30 cellular contexts compared by ENCODE assay signal in the genomic region with DNA sequence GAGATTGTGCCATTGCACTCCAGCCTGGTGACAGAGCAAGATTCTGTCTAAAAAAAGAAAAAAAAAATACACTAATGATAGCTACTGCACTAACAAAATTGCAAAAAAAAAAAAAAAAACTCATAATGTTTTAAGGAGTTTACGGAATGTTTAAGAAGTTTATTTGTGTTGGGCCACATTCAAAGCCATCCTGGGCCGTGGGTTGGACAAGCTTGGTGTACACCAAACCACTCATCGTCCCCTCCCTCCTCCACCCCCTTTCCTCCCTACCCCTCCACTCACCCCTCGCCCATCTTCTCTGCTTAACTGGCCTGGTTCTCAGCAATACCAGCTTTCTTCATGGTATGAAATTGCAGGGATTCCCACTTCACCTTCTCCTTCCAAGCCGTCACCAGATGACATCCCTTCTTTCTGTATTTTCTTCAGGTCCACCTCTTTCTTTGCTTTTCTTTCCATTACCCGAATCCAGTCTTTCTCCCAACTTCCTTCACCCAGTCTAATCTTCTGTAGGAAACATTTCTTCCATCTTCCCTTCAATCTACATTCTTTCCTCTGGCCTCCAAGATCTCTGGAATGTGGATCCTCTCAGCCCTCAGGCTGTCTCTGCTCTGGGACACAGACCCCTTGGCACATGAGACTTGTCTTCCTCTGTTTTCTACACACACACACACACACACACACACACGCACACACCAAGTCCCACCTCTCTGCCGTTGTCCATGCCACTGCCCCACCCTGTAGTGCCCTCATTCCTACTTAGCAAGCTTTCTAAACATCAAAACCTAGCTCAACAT. TPM values are rescaled to one million over a fixed set of nuclear protein-coding genes. Genes with fewer than 3 reads are reported as not detected.
A peak's percentile ranks its signal among the peaks of the same experiment; 100 is the strongest.
DNase-seq lines count a peak whose midpoint lies in the region; ATAC-seq and TF ChIP-seq lines count a peak whose summit lies in the region.
"Had no signal": no experiment of that assay in that cellular context is flagged by ENCODE, and none has a peak within 500 bp of the region (broad histone marks: within the 10 kb centered on the region; RNA-seq: fewer than 3 reads in every experiment).

No MANE protein-coding gene starts in this region.

- no peak overlapping the region for H3K9ac ChIP-seq in IMR-90 (ENCODE audit: low read depth, low read length)
- H3K9ac ChIP-seq: KMS-11, SK-N-SH had no signal

- intact Hi-C loops in IMR-90 (cut with micrococcal nuclease), result no loop called here

- H2BK120ac ChIP-seq in IMR-90 (ENCODE audit: low read depth, low read length), result no peak overlapping the region

- 77% methylated on average over 3 of the region's 8 CpGs; no CpG with 5 or more reads in 1 of the 2 experiments for whole genome bisulfite sequencing in IMR-90 (ENCODE audit: extremely low coverage in 2 of 2, insufficient read length in 1 of 2), 2 experiments

- H3K4me3 ChIP-seq in AG10803 (ENCODE audit: low read length), result no peak overlapping the region
- no peak overlapping the region for H3K4me3 ChIP-seq in IMR-90 (ENCODE audit: insufficient read depth, low read depth, low read length)
- H3K4me3 ChIP-seq: dorsolateral prefrontal cortex, left ventricle myocardium inferior, skin epidermis, thoracic aorta had no signal

- no peak overlapping the region for H3K18ac ChIP-seq in IMR-90 (ENCODE audit: low read depth, low read length)

- H2BK20ac ChIP-seq in IMR-90 (ENCODE audit: low read depth, low read length), result no peak overlapping the region

- H3K4me1 Mint-ChIP-seq in osteocyte (ENCODE audit: unreplicated experiment), result peaks cover 10% of the 10 kb centered on the region

- H3K56ac ChIP-seq in IMR-90 (ENCODE audit: extremely low read depth, insufficient read depth, low read length), result no peak overlapping the region

- no peak overlapping the region for H2BK15ac ChIP-seq in IMR-90 (ENCODE audit: low read depth, low read length)

- no peaks in the 10 kb centered on the region for H3K9me3 ChIP-seq in IMR-90 (ENCODE audit: control insufficient read depth, insufficient read depth, low read length)
- H3K9me3 ChIP-seq: left ventricle myocardium inferior, SK-N-SH, thoracic aorta had no signal

- H2AFZ ChIP-seq in IMR-90 (replicated peaks; ENCODE audit: low read length, poor library complexity), result peak overlapping the region; percentile 48

- no peak overlapping the region for H3K23ac ChIP-seq in IMR-90 (ENCODE audit: low read depth, low read length)

- H3K9me3 Mint-ChIP-seq in osteocyte (ENCODE audit: unreplicated experiment), result no peaks in the 10 kb centered on the region
- H3K9me3 Mint-ChIP-seq: activated T-cell treated with anti-CD3 and anti-CD28 coated beads, Interleukin-2, amount 50 U/mL, for 24 hours; brain; H9; mesothelial cell of epicardium; naive B cell had no signal

- no peaks in the 10 kb centered on the region for H3K36me3 Mint-ChIP-seq in osteocyte (ENCODE audit: unreplicated experiment)
- H3K36me3 Mint-ChIP-seq: brain, mesothelial cell of epicardium, naive B cell had no signal

- no peak overlapping the region for H3K27ac ChIP-seq in IMR-90 (ENCODE audit: insufficient read depth, low read length)
- H3K27ac ChIP-seq: dorsolateral prefrontal cortex, KMS-11, left ventricle myocardium inferior, skin epidermis, thoracic aorta had no signal

- no peak for ATAC-seq in IMR-90 (ENCODE audit: low read depth)
- no peak for ATAC-seq in GM19328 (IDR thresholded peaks at IDR 0.05; ENCODE audit: unreplicated experiment)
- ATAC-seq in HG02938 (IDR thresholded peaks at IDR 0.05; ENCODE audit: unreplicated experiment), result no peak
- ATAC-seq: stimulated activated naive CD8-positive, alpha-beta T cell treated with anti-CD3 and anti-CD28 coated beads, Interleukin-15, Interleukin-2, amounts not matched to agents 100 U/mL and 50 U/mL, for 24 hours had no signal

- POLR2A ChIA-PET in IMR-90 (lab: Charles Lee; ENCODE audit: unreplicated experiment), result interaction anchor here (0.7 kb wide), 1 partner anchor 11 kb away, joined by 3 read pairs; no protein-coding TSS in a partner anchor

- H3K14ac ChIP-seq in IMR-90 (replicated peaks; ENCODE audit: low read depth, low read length), result no peak overlapping the region

- H3K27me3 Mint-ChIP-seq in osteocyte (ENCODE audit: unreplicated experiment), result no peaks in the 10 kb centered on the region

- H3K9me1 ChIP-seq in IMR-90 (ENCODE audit: insufficient read depth, low read length), result no peaks in the 10 kb centered on the region; the same call in 1 of the 2 replicates

- no peak overlapping the region for H4K8ac ChIP-seq in IMR-90 (ENCODE audit: low read depth in 2 of 2, low read length in 2 of 2)

- CTCF ChIA-PET in IMR-90 (lab: Yijun Ruan, JAX), result interaction anchor here (1.9 to 4.0 kb wide), 2 partner anchors 120 to 134 kb away, joined by 8 to 24 read pairs; no protein-coding TSS in a partner anchor

- peaks cover 6% of the 10 kb centered on the region; the same call in 1 of the 2 replicates for H3K27me3 ChIP-seq in IMR-90 (ENCODE audit: control insufficient read depth, insufficient read depth, low read length)
- H3K27me3 ChIP-seq: dorsolateral prefrontal cortex had no signal

- in situ Hi-C loops in IMR-90 (cut with MboI; ENCODE audit: low sequenced_read_pairs) (loop anchor here (5.0 to 10.0 kb wide), 2 partner anchors 123 to 320 kb away; no protein-coding TSS in a partner anchor), G401 (cut with HindIII; ENCODE audit: low sequenced_read_pairs) (loop anchor here (25.0 kb wide), 1 partner anchor 108 kb away; no protein-coding TSS in a partner anchor)

- dilution Hi-C loops in IMR-90 (cut with HindIII; ENCODE audit: low sequenced_read_pairs, unreplicated experiment), result loop anchor here (25.0 kb wide), 1 partner anchor 108 kb away; no protein-coding TSS in a partner anchor

- H3K4me1 ChIP-seq in IMR-90 (ENCODE audit: control insufficient read depth, insufficient read depth, low read length), result peaks cover 2% of the 10 kb centered on the region; the same call in 1 of the 2 replicates

- no peak overlapping the region for H4K5ac ChIP-seq in IMR-90 (ENCODE audit: low read depth, low read length)

- no peak overlapping the region for H3K4ac ChIP-seq in IMR-90 (ENCODE audit: low read depth, low read length)

- peak; percentile 57 for DNase-seq in AG10803 (ENCODE audit: low read depth)
- peak; percentile 28 for DNase-seq in IMR-90
- DNase-seq in epidermal melanocyte (ENCODE audit: insufficient read length, low spot score), result peak; percentile 33
- DNase-seq in osteocyte (ENCODE audit: extremely low spot score, unreplicated experiment), result no peak
- no peak for DNase-seq in DMS114 treated with DMSO at 0.1 percent for 48 hours (lab: John Stamatoyannopoulos, UW; ENCODE audit: unreplicated experiment)
- no peak for DNase-seq in G401 (ENCODE audit: low spot score)
- DNase-seq: activated CD8-positive, alpha-beta memory T cell treated with anti-CD3 and anti-CD28 coated beads for 24 hours; activated gamma-delta T cell treated with Interleukin-2 at 50 U/mL for 16 hours; activated T-cell treated with anti-CD3 and anti-CD28 coated beads, Interleukin-2, amount 50 U/mL, for 24 hours; C1 segment of cervical spinal cord; Calu3; dorsolateral prefrontal cortex; H9; left ventricle myocardium inferior; naive B cell; NCI-H1436; NCI-H748 treated with DMSO at 0.1 percent for 48 hours; SK-N-SH; stimulated activated naive CD8-positive, alpha-beta T cell treated with anti-CD3 and anti-CD28 coated beads, Interleukin-15, Interleukin-2, amounts not matched to agents 100 U/mL and 50 U/mL, for 24 hours; T-helper 2 cell had no signal

- BruUV-seq in IMR-90 (replicated peaks; lab: Mats Ljungman, UMichigan), result no TSS peak

- H4K20me1 ChIP-seq in IMR-90 (ENCODE audit: insufficient read depth, low read length), result no peaks in the 10 kb centered on the region

- H3K36me3 ChIP-seq in IMR-90 (ENCODE audit: control insufficient read depth, insufficient read depth, low read length), result no peaks in the 10 kb centered on the region
- H3K36me3 ChIP-seq: left ventricle myocardium inferior, thoracic aorta had no signal

- no peak overlapping the region for H4K91ac ChIP-seq in IMR-90 (ENCODE audit: insufficient read depth, low read depth, low read length)

- H3K4me3 Mint-ChIP-seq in osteocyte (ENCODE audit: unreplicated experiment), result no peak overlapping the region
- H3K4me3 Mint-ChIP-seq: activated T-cell treated with anti-CD3 and anti-CD28 coated beads, Interleukin-2, amount 50 U/mL, for 24 hours; H9; mesothelial cell of epicardium had no signal

- H2AK9ac ChIP-seq in IMR-90 (replicated peaks; ENCODE audit: low read depth, low read length, poor library complexity), result no peak overlapping the region

- H2BK5ac ChIP-seq in IMR-90 (ENCODE audit: low read depth, low read length, poor library complexity, severe bottlenecking), result no peak overlapping the region

- no peak for TF ChIP-seq POLR2A in IMR-90 (IDR thresholded peaks at IDR 0.05; ENCODE audit: low read depth, low read length)

- H3K79me1 ChIP-seq in IMR-90 (ENCODE audit: low read depth in 1 of 2, low read length in 2 of 2), result no peaks in the 10 kb centered on the region

- no peak overlapping the region for H3K4me2 ChIP-seq in IMR-90 (ENCODE audit: low read depth, low read length)
- H3K4me2 ChIP-seq: KMS-11, SK-N-SH had no signal

- no peak for TF ChIP-seq RAD21 in IMR-90 (IDR thresholded peaks at IDR 0.05; ENCODE audit: low read length)

- TF ChIP-seq CTCF in AG10803 (conservative IDR thresholded peaks at IDR 0.05; ENCODE audit: low read length) (no peak), IMR-90 (conservative IDR thresholded peaks at IDR 0.05; ENCODE audit: low read depth, low read length) (no peak), osteocyte (IDR thresholded peaks at IDR 0.05) (no peak)

- peak overlapping the region; percentile 31 for H3K27ac Mint-ChIP-seq in osteocyte (ENCODE audit: unreplicated experiment)
- H3K27ac Mint-ChIP-seq: activated T-cell treated with anti-CD3 and anti-CD28 coated beads, Interleukin-2, amount 50 U/mL, for 24 hours; brain; H9; mesothelial cell of epicardium had no signal

- no peak overlapping the region for H2AK5ac ChIP-seq in IMR-90 (ENCODE audit: low read depth, low read length)

TF ChIP-seq in IMR-90, 13 proteins besides CTCF, POLR2A, EP300 and RAD21 (continues in another document):
- TF ChIP-seq BHLHE40 (IDR thresholded peaks at IDR 0.05; ENCODE audit: low read depth, low read length) (no peak), MAZ (IDR thresholded peaks at IDR 0.05; ENCODE audit: borderline replicate concordance, low read depth, low read length) (no peak), CHD1 (IDR thresholded peaks at IDR 0.05; ENCODE audit: low read depth, low read length) (no peak), FOS (IDR thresholded peaks at IDR 0.05; ENCODE audit: low read depth, low read length) (no peak)

RNA-seq across cellular contexts. Expression of gene MESP1, which starts 3.5 kb away (rescaled TPM):
- total RNA-seq in IMR-90 (2012; rRNA removed) (under 0.01 TPM in 1 of 2 replicates, not detected in the other), osteocyte (2.1 and 2.2 TPM in 2 replicates)
- 0.10 and 0.13 TPM in 2 replicates for polyA plus RNA-seq in IMR-90 (2012; rRNA removed)
- polyA plus RNA-seq in IMR-90 (2012; cell fraction: cytosol; rRNA removed), result 0.41 and 0.54 TPM in 2 replicates
- 0.05 and 0.18 TPM in 2 replicates for polyA plus RNA-seq in IMR-90 (2012; cell fraction: nucleus; rRNA removed; ENCODE audit: low replicate concordance)
- total RNA-seq in G401 (2014; rRNA removed; shearing (Covaris generic)), result not detected in 2 replicates
- total RNA-seq: H9, mesothelial cell of epicardium had no signal
- polyA plus RNA-seq: fibroblast of lung had no signal

RNA-seq across cellular contexts. Expression of gene MESP2, which starts 21.6 kb away (rescaled TPM):
- total RNA-seq in IMR-90 (2012; rRNA removed), result 0.18 and 0.28 TPM in 2 replicates
- polyA plus RNA-seq in IMR-90 (2012; rRNA removed), result 0.32 and 0.34 TPM in 2 replicates
- polyA plus RNA-seq in IMR-90 (2012; cell fraction: cytosol; rRNA removed), result 0.26 and 0.43 TPM in 2 replicates
- 0.13 and 0.34 TPM in 2 replicates for polyA plus RNA-seq in IMR-90 (2012; cell fraction: nucleus; rRNA removed; ENCODE audit: low replicate concordance)
- not detected in 2 replicates for total RNA-seq in osteocyte
- not detected in 2 replicates for total RNA-seq in G401 (2014; rRNA removed; shearing (Covaris generic))
- total RNA-seq: Calu3, HT1080, renal cortical epithelial cell had no signal
- polyA plus RNA-seq: fibroblast of lung had no signal

Comparison
In these comparisons a context has a peak if more than half of its experiments do, and no peak if none do; other contexts are left out.
1. DNase-seq: peak in AG10803 (single experiment), IMR-90 (single experiment) and epidermal melanocyte (single experiment); none in osteocyte (single experiment), DMS114 treated with DMSO at 0.1 percent for 48 hours (single experiment) and G401 (single experiment).